8 cellular contexts compared by ENCODE assay signal in the genomic region with DNA sequence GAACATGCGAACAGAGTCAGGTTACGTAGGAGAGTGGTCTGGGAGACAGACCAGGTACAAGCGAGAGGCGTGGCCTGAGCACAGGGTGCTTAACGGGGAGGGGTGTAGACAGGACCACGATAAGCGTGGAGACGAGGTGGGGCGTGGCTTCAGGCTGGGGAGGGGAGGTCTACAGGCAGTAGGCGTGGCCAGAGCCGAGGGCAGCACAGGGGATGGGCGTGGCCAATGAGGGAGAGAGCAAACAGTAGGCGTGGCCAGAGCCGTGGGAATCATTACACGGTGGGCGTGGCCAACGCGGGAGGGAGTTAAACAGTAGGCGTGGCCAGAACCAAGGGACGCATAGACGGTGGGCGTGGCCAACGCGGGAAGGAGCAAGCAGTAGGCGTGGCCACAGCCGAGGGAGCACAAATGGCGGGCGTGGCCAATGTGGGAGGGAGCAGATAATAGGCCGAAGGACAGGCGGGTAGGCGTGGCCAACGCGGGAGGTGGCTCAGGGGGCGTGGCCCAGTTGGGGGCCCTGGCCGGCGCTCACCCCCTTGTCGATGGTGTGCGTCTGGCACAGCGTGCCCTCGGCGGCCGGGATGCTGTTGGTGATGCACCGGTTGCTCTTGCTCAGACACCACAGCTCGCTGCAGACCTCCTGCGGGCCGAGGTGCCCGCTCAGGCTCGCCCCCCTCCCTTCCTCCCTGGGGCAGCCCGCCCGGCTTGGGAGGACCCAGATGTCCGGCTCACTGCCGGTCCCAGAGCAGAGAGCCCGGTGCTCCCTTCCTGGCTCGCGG. TPM values are rescaled to one million over a fixed set of nuclear protein-coding genes. Genes with fewer than 3 reads are reported as not detected.
DNase-seq lines count a peak whose midpoint lies in the region; ATAC-seq and TF ChIP-seq lines count a peak whose summit lies in the region.

No MANE protein-coding gene starts in this region.

- no TSS peak for BruUV-seq in HCT116 (replicated peaks; lab: Mats Ljungman, UMichigan)

- intact Hi-C loops in HCT116 (cut with micrococcal nuclease) (no loop called here), ascending aorta (cut with DNase I) (loop anchor here (1.0 to 10.0 kb wide), 3 partner anchors 18 to 1198 kb away; a partner anchor contains a TSS)

- CTCF ChIA-PET in HCT116 (lab: Charles Lee), result interaction anchor here (3.7 kb wide), 1 partner anchor 11 kb away, joined by 20 read pairs; no protein-coding TSS in a partner anchor

- H3K9ac ChIP-seq in HCT116 (ENCODE audit: low read length), result no peak overlapping the region

- DNase-seq in HCT116 (ENCODE audit: low read depth, low spot score) (no peak), T-helper 9 cell (peak; percentile 97), ascending aorta (ENCODE audit: low spot score in 2 of 2) (peak; percentile 95 to 99), hippocampal formation (lab: John Stamatoyannopoulos, UW) (peak; percentile 73 to 79), pulmonary artery endothelial cell (ENCODE audit: low read depth, low spot score) (peak; percentile 59), upper lobe of left lung (peak; percentile 92 to 93), NCI-H1092 (lab: John Stamatoyannopoulos, UW) (no peak)

- peaks cover 0 to 4% of the 10 kb centered on the region in 2 experiments; a peak in 2 of 4 replicates for H3K9me3 ChIP-seq in HCT116 (ENCODE audit: control insufficient read depth in 1 of 2, insufficient read depth in 1 of 2, low read depth in 1 of 2, low read length in 2 of 2)
- H3K9me3 ChIP-seq in ascending aorta, result no peaks in the 10 kb centered on the region
- H3K9me3 ChIP-seq in upper lobe of left lung, result peaks cover 0 to 12% (median 4%) of the 10 kb centered on the region in 4 donors

- H3K36me3 ChIP-seq in HCT116 (ENCODE audit: control insufficient read depth in 1 of 2, insufficient read depth in 2 of 2, low read length in 2 of 2), result no peaks in the 10 kb centered on the region
- H3K36me3 ChIP-seq in ascending aorta, result peaks cover 40 to 46% of the 10 kb centered on the region in 2 donors
- peaks cover 0 to 9% (median 4%) of the 10 kb centered on the region in 4 donors for H3K36me3 ChIP-seq in upper lobe of left lung

- no peaks in the 10 kb centered on the region for H3K79me2 ChIP-seq in HCT116 (ENCODE audit: insufficient read depth, low read length)

- no peak for TF ChIP-seq RAD21 in HCT116 (IDR thresholded peaks at IDR 0.05; ENCODE audit: low read depth)

- H3K27ac ChIP-seq in HCT116 (ENCODE audit: low read depth, low read length), result no peak overlapping the region; the same call in 1 of the 2 replicates
- peak overlapping the region; percentile 40 to 63 for H3K27ac ChIP-seq in ascending aorta
- H3K27ac ChIP-seq in upper lobe of left lung, result peak overlapping the region in 3 of 4 donors; percentile 38 to 70 (median 45)

- no peak for TF ChIP-seq EP300 in upper lobe of left lung (IDR thresholded peaks at IDR 0.05)

- TF ChIP-seq CTCF in HCT116 (IDR thresholded peaks at IDR 0.05 in 2 of 3, conservative IDR thresholded peaks at IDR 0.05 in 1 of 3; ENCODE audit: borderline replicate concordance in 1 of 3, insufficient read depth in 1 of 3, low read depth in 2 of 3, low read length in 2 of 3) (no peak), ascending aorta (IDR thresholded peaks at IDR 0.05) (no peak), upper lobe of left lung (IDR thresholded peaks at IDR 0.05) (no peak)

- no peak overlapping the region for H2AFZ ChIP-seq in HCT116 (ENCODE audit: low read depth, low read length, poor library complexity, severe bottlenecking)

- no peaks in the 10 kb centered on the region for H4K20me1 ChIP-seq in HCT116 (ENCODE audit: insufficient read depth)

- no peaks in the 10 kb centered on the region for H3K27me3 ChIP-seq in HCT116 (ENCODE audit: insufficient read depth, low read length)
- no peaks in the 10 kb centered on the region for H3K27me3 ChIP-seq in ascending aorta
- peaks cover 0 to 3% (median 0%) of the 10 kb centered on the region in 4 donors for H3K27me3 ChIP-seq in upper lobe of left lung

- no peak overlapping the region for H3K4me2 ChIP-seq in HCT116 (ENCODE audit: low read length)

- POLR2A ChIA-PET in HCT116 (lab: Charles Lee), result no interaction called here

- H3K4me3 ChIP-seq in HCT116 (replicated peaks in 1 of 2; ENCODE audit: low read depth in 1 of 2, low read length in 2 of 2), result no peak overlapping the region
- H3K4me3 ChIP-seq in ascending aorta, result peak overlapping the region; percentile 23 to 61
- H3K4me3 ChIP-seq in upper lobe of left lung, result peak overlapping the region in 3 of 4 donors; percentile 29 to 37 (median 36)

- TF ChIP-seq POLR2A in HCT116 (IDR thresholded peaks at IDR 0.05; ENCODE audit: borderline replicate concordance, extremely low read depth, insufficient read depth, insufficient read length) (no peak), upper lobe of left lung (IDR thresholded peaks at IDR 0.05) (no peak)

- 3% methylated on average over 37 to 50 of the region's 55 CpGs for WGBS in upper lobe of left lung, 2 donors

- ATAC-seq in HCT116, result peak; percentile 84
- ATAC-seq in upper lobe of left lung (ENCODE audit: low FRiP score in 2 of 2), result peak; percentile 91 to 95
- no peak for ATAC-seq in HG03039 (IDR thresholded peaks at IDR 0.05; ENCODE audit: unreplicated experiment)

- H3K4me1 ChIP-seq in HCT116 (ENCODE audit: control insufficient read depth in 1 of 2, insufficient read depth in 2 of 2, low read length in 2 of 2), result peaks cover 3 to 5% of the 10 kb centered on the region in 2 experiments; a peak in 2 of 4 replicates
- H3K4me1 ChIP-seq in ascending aorta, result peaks cover 10 to 18% of the 10 kb centered on the region in 2 donors
- H3K4me1 ChIP-seq in upper lobe of left lung, result peaks cover 36 to 44% (median 41%) of the 10 kb centered on the region in 4 donors

- no peaks in the 10 kb centered on the region for H3K9me2 ChIP-seq in HCT116 (ENCODE audit: insufficient read depth)

- RAD21 ChIA-PET in HCT116 (lab: Charles Lee; ENCODE audit: low non-redundant PET in 1 of 2, low total read pairs in 2 of 2, uncharacterized antibody in 2 of 2, unreplicated experiment in 2 of 2), result no interaction called here

TF ChIP-seq in HCT116, 20 proteins besides CTCF, POLR2A, EP300 and RAD21 (continues in another document):
- TF ChIP-seq JUND (IDR thresholded peaks at IDR 0.05), result no peak
- TF ChIP-seq SRF (IDR thresholded peaks at IDR 0.05; ENCODE audit: low read depth), result no peak
- no peak for TF ChIP-seq SP1 (IDR thresholded peaks at IDR 0.05; ENCODE audit: low read depth)
- no peak for TF ChIP-seq EZH2 (IDR thresholded peaks at IDR 0.05)
- TF ChIP-seq YY1 (IDR thresholded peaks at IDR 0.05; ENCODE audit: extremely low read depth, insufficient replicate concordance, low read depth, low read length), result no peak
- no peak for TF ChIP-seq CBX3 (IDR thresholded peaks at IDR 0.05; ENCODE audit: low read depth)
- no peak for TF ChIP-seq ELF1 (IDR thresholded peaks at IDR 0.05; ENCODE audit: borderline replicate concordance, low read depth)
- TF ChIP-seq, protein P1, sequence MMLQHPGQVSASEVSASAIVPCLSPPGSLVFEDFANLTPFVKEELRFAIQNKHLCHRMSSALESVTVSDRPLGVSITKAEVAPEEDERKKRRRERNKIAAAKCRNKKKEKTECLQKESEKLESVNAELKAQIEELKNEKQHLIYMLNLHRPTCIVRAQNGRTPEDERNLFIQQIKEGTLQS (IDR thresholded peaks at IDR 0.05), result no peak
- no peak for TF ChIP-seq POLR2AphosphoS5 (IDR thresholded peaks at IDR 0.05; ENCODE audit: low read depth, low read length)
- no peak for TF ChIP-seq CEBPB (IDR thresholded peaks at IDR 0.05; ENCODE audit: low read depth)
- no peak for TF ChIP-seq FOSL1 (IDR thresholded peaks at IDR 0.05; ENCODE audit: low read depth)
- TF ChIP-seq, protein P2, sequence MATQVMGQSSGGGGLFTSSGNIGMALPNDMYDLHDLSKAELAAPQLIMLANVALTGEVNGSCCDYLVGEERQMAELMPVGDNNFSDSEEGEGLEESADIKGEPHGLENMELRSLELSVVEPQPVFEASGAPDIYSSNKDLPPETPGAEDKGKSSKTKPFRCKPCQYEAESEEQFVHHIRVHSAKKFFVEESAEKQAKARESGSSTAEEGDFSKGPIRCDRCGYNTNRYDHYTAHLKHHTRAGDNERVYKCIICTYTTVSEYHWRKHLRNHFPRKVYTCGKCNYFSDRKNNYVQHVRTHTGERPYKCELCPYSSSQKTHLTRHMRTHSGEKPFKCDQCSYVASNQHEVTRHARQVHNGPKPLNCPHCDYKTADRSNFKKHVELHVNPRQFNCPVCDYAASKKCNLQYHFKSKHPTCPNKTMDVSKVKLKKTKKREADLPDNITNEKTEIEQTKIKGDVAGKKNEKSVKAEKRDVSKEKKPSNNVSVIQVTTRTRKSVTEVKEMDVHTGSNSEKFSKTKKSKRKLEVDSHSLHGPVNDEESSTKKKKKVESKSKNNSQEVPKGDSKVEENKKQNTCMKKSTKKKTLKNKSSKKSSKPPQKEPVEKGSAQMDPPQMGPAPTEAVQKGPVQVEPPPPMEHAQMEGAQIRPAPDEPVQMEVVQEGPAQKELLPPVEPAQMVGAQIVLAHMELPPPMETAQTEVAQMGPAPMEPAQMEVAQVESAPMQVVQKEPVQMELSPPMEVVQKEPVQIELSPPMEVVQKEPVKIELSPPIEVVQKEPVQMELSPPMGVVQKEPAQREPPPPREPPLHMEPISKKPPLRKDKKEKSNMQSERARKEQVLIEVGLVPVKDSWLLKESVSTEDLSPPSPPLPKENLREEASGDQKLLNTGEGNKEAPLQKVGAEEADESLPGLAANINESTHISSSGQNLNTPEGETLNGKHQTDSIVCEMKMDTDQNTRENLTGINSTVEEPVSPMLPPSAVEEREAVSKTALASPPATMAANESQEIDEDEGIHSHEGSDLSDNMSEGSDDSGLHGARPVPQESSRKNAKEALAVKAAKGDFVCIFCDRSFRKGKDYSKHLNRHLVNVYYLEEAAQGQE (IDR thresholded peaks at IDR 0.05; ENCODE audit: low read depth), result no peak
- TF ChIP-seq, protein P3, sequence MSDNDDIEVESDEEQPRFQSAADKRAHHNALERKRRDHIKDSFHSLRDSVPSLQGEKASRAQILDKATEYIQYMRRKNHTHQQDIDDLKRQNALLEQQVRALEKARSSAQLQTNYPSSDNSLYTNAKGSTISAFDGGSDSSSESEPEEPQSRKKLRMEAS (IDR thresholded peaks at IDR 0.05), result no peak
- no peak for TF ChIP-seq EGR1 (IDR thresholded peaks at IDR 0.05; ENCODE audit: low read depth)
- no peak for TF ChIP-seq ZFX (IDR thresholded peaks at IDR 0.05)

RNA-seq across cellular contexts. Expression of a gene that starts 15.2 kb away (rescaled TPM):
- 0.39 TPM for total RNA-seq in HCT116 (2021; ENCODE audit: unreplicated experiment)
- polyA plus RNA-seq in HCT116 (2012), result 1.6 and 2.3 TPM in 2 replicates
- total RNA-seq in ascending aorta, result 5.0 TPM
- 0.13 and 0.25 TPM in 2 replicates for total RNA-seq in pulmonary artery endothelial cell
- 100 to 1,000 TPM in 4 of 6 donors, 10 to 100 TPM in 2; 47.3 to 246 (median 127) TPM for total RNA-seq in upper lobe of left lung

RNA-seq across cellular contexts. Expression of a gene that starts 18.1 kb away (rescaled TPM):
- total RNA-seq in HCT116 (2021; ENCODE audit: unreplicated experiment), result 10.2 TPM
- polyA plus RNA-seq in HCT116 (2012), result 8.4 TPM in 2 replicates
- total RNA-seq in ascending aorta, result 184 TPM
- total RNA-seq in pulmonary artery endothelial cell, result 2.0 and 2.7 TPM in 2 replicates
- 100 to 1,000 TPM in 1 of 6 donors, 10 to 100 TPM in 5; 11.9 to 103 (median 19.8) TPM for total RNA-seq in upper lobe of left lung

RNA-seq across cellular contexts. Expression of a gene that starts 38.0 kb away (rescaled TPM):
- total RNA-seq in HCT116 (2021; ENCODE audit: unreplicated experiment), result not detected
- not detected in 2 replicates for polyA plus RNA-seq in HCT116 (2012)
- not detected for total RNA-seq in ascending aorta
- total RNA-seq in pulmonary artery endothelial cell, result not detected in 2 replicates
- not detected for total RNA-seq in upper lobe of left lung

Comparison
In these comparisons a context has a peak if more than half of its experiments do, and no peak if none do; other contexts are left out.
1. DNase-seq: peak in T-helper 9 cell (single experiment), ascending aorta (2 of 2), hippocampal formation (2 of 2), pulmonary artery endothelial cell (single experiment) and upper lobe of left lung (2 of 2); none in HCT116 (single experiment) and NCI-H1092 (single experiment).
2. H3K4me3 ChIP-seq: peak in ascending aorta (2 of 2) and upper lobe of left lung (3 of 4); none in HCT116 (0 of 2).